In genomic region chr7:324011-324410, GRCh38 we compare ENCODE assay signal across 25 cellular contexts. TPM values are rescaled to one million over a fixed set of nuclear protein-coding genes. Genes with fewer than 3 reads are reported as not detected.
"Had no signal": no experiment of that assay in that cellular context is flagged by ENCODE, and none has a peak within 500 bp of the region (broad histone marks: within the 10 kb centered on the region; RNA-seq: fewer than 3 reads in every experiment).

No MANE protein-coding gene starts in this region.

- H3K4me3 ChIP-seq: Peyer's patch had no signal

- H3K9me3 ChIP-seq: Peyer's patch had no signal

- H3K4me3 Mint-ChIP-seq: activated CD8-positive, alpha-beta T cell treated with anti-CD3 and anti-CD28 coated beads, Interleukin-2, amount 10 ng/mL, durations not matched to agents 7 days and 5 days; activated naive CD8-positive, alpha-beta T cell treated with anti-CD3 and anti-CD28 coated beads for 36 hours; T-helper 1 cell treated with Interleukin-12 subunit alpha and Interleukin-12 subunit beta and Interleukin-4 antibody, amounts not matched to agents 30 μg/mL and 1 μg/mL, for 36 hours; WTC11 had no signal

- H3K4me1 Mint-ChIP-seq: activated naive CD8-positive, alpha-beta T cell treated with anti-CD3 and anti-CD28 coated beads for 36 hours; WTC11 had no signal

- H3K27ac ChIP-seq: brain microvascular endothelial cell, Peyer's patch, RWPE1 had no signal

- H3K36me3 ChIP-seq: brain microvascular endothelial cell, Peyer's patch had no signal

- H3K27ac Mint-ChIP-seq: activated CD8-positive, alpha-beta T cell treated with anti-CD3 and anti-CD28 coated beads, Interleukin-2, amount 10 ng/mL, durations not matched to agents 7 days and 5 days; activated naive CD8-positive, alpha-beta T cell treated with anti-CD3 and anti-CD28 coated beads for 36 hours; T-helper 1 cell treated with Interleukin-12 subunit alpha and Interleukin-12 subunit beta and Interleukin-4 antibody, amounts not matched to agents 30 μg/mL and 1 μg/mL, for 36 hours; WTC11 had no signal

- ATAC-seq: activated CD8-positive, alpha-beta T cell treated with anti-CD3 and anti-CD28 coated beads, Interleukin-2, amount 10 ng/mL, durations not matched to agents 7 days and 5 days; WTC11 had no signal

- H3K9me3 Mint-ChIP-seq: activated naive CD8-positive, alpha-beta T cell treated with anti-CD3 and anti-CD28 coated beads for 36 hours; T-helper 1 cell treated with Interleukin-12 subunit alpha and Interleukin-12 subunit beta and Interleukin-4 antibody, amounts not matched to agents 30 μg/mL and 1 μg/mL, for 36 hours had no signal

- DNase-seq: activated CD4-positive, alpha-beta T cell treated with anti-CD3 and anti-CD28 coated beads for 48 hours; activated CD4-positive, alpha-beta T cell treated with anti-CD3 and anti-CD28 coated beads, Interleukin-2, amount 50 U/mL, for 4 hours; activated CD4-positive, CD25-positive, alpha-beta regulatory T cell treated with anti-CD3 and anti-CD28 coated beads, Interleukin-2, amount 50 U/mL, for 72 hours; activated CD8-positive, alpha-beta memory T cell treated with anti-CD3 and anti-CD28 coated beads, Interleukin-2, amount 50 U/mL, for 48 hours; activated CD8-positive, alpha-beta T cell treated with anti-CD3 and anti-CD28 coated beads, Interleukin-2, amount 10 ng/mL, durations not matched to agents 7 days and 5 days; activated effector memory CD4-positive, alpha-beta T cell treated with Interleukin-2 at 50 U/mL for 16 hours; activated naive CD4-positive, alpha-beta T cell; activated naive CD8-positive, alpha-beta T cell treated with anti-CD3 and anti-CD28 coated beads for 36 hours; activated T-cell treated with anti-CD3 and anti-CD28 coated beads, Interleukin-2, amount 50 U/mL, for 1 hour; brain microvascular endothelial cell; MM.1S; NCI-H1105; NCI-H1436; NCI-H187; NCI-H2081; NCI-H446; NCI-H524; Peyer's patch; SHP77 treated with DMSO at 0.1 percent for 48 hours; T-helper 9 cell had no signal

- H3K36me3 Mint-ChIP-seq: activated naive CD8-positive, alpha-beta T cell treated with anti-CD3 and anti-CD28 coated beads for 36 hours; WTC11 had no signal

- H3K27me3 ChIP-seq: Peyer's patch had no signal

RNA-seq across cellular contexts. Expression of gene FOXL3, which starts 34.0 kb away (rescaled TPM):
- total RNA-seq: activated CD8-positive, alpha-beta T cell treated with anti-CD3 and anti-CD28 coated beads, Interleukin-2, amount 10 ng/mL, durations not matched to agents 7 days and 5 days; activated naive CD8-positive, alpha-beta T cell treated with anti-CD3 and anti-CD28 coated beads for 36 hours; Peyer's patch; SK-MEL-5; WTC11 had no signal
- polyA plus RNA-seq: adipose tissue had no signal
